In genomic region chr17:60102632-60103047, GRCh38 we compare ENCODE assay signal across 8 cellular contexts. TPM values are rescaled to one million over a fixed set of nuclear protein-coding genes. Genes with fewer than 3 reads are reported as not detected.
A peak's percentile ranks its signal among the peaks of the same experiment; 100 is the strongest.
DNase-seq lines count a peak whose midpoint lies in the region; ATAC-seq and TF ChIP-seq lines count a peak whose summit lies in the region.

No MANE protein-coding gene starts in this region.

- H3K9me3 ChIP-seq in smooth muscle cell (replicated peaks; ENCODE audit: low read depth), result no peaks in the 10 kb centered on the region

- H2AFZ ChIP-seq in smooth muscle cell (ENCODE audit: low read depth), result peak overlapping the region; percentile 54

- peak; percentile 45 for ATAC-seq in HG03175 (IDR thresholded peaks at IDR 0.05; ENCODE audit: unreplicated experiment)
- ATAC-seq in GM21447 (IDR thresholded peaks at IDR 0.05; ENCODE audit: unreplicated experiment), result no peak

- H3K9ac ChIP-seq in smooth muscle cell (ENCODE audit: low read depth), result peak overlapping the region; percentile 17

- H3K4me3 ChIP-seq in fibroblast of mammary gland (ENCODE audit: control insufficient read depth, low read depth, low read length) (no peak overlapping the region), smooth muscle cell (no peak overlapping the region)

- TF ChIP-seq CTCF in fibroblast of mammary gland (conservative IDR thresholded peaks at IDR 0.05; ENCODE audit: control insufficient read depth, insufficient read depth, low read depth, low read length) (no peak), smooth muscle cell (IDR thresholded peaks at IDR 0.05; ENCODE audit: borderline replicate concordance, insufficient read depth, poor library complexity, severe bottlenecking) (no peak), GM13976 (IDR thresholded peaks at IDR 0.05; ENCODE audit: borderline replicate concordance, control extremely low read depth, extremely low read depth, insufficient read depth, missing control alignments) (no peak)

- H3F3A ChIP-seq in smooth muscle cell (ENCODE audit: low read depth), result no peaks in the 10 kb centered on the region

- no peaks in the 10 kb centered on the region for H4K20me1 ChIP-seq in smooth muscle cell (ENCODE audit: low read depth)

- in situ Hi-C loops in GM13976 (cut with MboI; ENCODE audit: low sequenced_read_pairs, unreplicated experiment), result no loop called here

- no peaks in the 10 kb centered on the region for H3K27me3 ChIP-seq in smooth muscle cell (ENCODE audit: low read depth)

- H3K4me1 ChIP-seq in smooth muscle cell (ENCODE audit: low read depth), result no peaks in the 10 kb centered on the region

- H3K79me2 ChIP-seq in smooth muscle cell (ENCODE audit: low read depth), result no peaks in the 10 kb centered on the region

- H3K36me3 ChIP-seq in smooth muscle cell (ENCODE audit: low read depth), result no peaks in the 10 kb centered on the region

- H3K27ac ChIP-seq in smooth muscle cell (ENCODE audit: low read depth), result peak overlapping the region; percentile 78

- peak; percentile 92 for DNase-seq in CD1c-positive myeloid dendritic cell (ENCODE audit: extremely low spot score)
- peak; percentile 7 for DNase-seq in activated CD4-positive, alpha-beta T cell treated with anti-CD3 and anti-CD28 coated beads, Interleukin-2, amount 50 U/mL, for 1 hour
- DNase-seq in fibroblast of mammary gland (ENCODE audit: low read depth), result peak; percentile 71
- no peak for DNase-seq in smooth muscle cell (lab: John Stamatoyannopoulos, UW; ENCODE audit: unreplicated experiment)
- no peak for DNase-seq in midbrain (lab: John Stamatoyannopoulos, UW)
- DNase-seq in GM13976 (ENCODE audit: low spot score), result no peak

- WGBS in smooth muscle cell (ENCODE audit: low lambda C conversion rate), result 69% methylated on average over 19 of the region's 19 CpGs

- peak overlapping the region; percentile 76 for H3K4me2 ChIP-seq in smooth muscle cell

RNA-seq across cellular contexts. Expression of gene HEATR6, which starts 23.9 kb away (rescaled TPM):
- total RNA-seq in smooth muscle cell, result 21.9 and 22.8 TPM in 2 replicates
- 14.4 and 14.7 TPM in 2 replicates for polyA plus RNA-seq in smooth muscle cell

RNA-seq across cellular contexts. Expression of gene CA4, which starts 47.1 kb away (rescaled TPM):
- total RNA-seq in smooth muscle cell, result not detected in 2 replicates
- polyA plus RNA-seq in smooth muscle cell, result 0.87 TPM in 1 of 2 replicates, not detected in the other

Comparison
In these comparisons a context has a peak if more than half of its experiments do, and no peak if none do; other contexts are left out.
1. DNase-seq: peak in CD1c-positive myeloid dendritic cell (single experiment), activated CD4-positive, alpha-beta T cell treated with anti-CD3 and anti-CD28 coated beads, Interleukin-2, amount 50 U/mL, for 1 hour (single experiment) and fibroblast of mammary gland (single experiment); none in smooth muscle cell (single experiment), midbrain (single experiment) and GM13976 (single experiment).